In genomic region chr16:48128769-48129168, GRCh38 we compare ENCODE assay signal across 1 cellular context.
TF ChIP-seq lines count a peak whose summit lies in the region.

No MANE protein-coding gene starts in this region.

TF ChIP-seq in HepG2, 621 proteins besides CTCF, POLR2A, EP300 and RAD21 (continued from another document):
- TF ChIP-seq ZBTB40 (IDR thresholded peaks at IDR 0.05) (no peak), ZBTB40 (CRISPR knock-in tag; IDR thresholded peaks at IDR 0.05) (no peak), ARNT (IDR thresholded peaks at IDR 0.05) (no peak), HES4 (CRISPR knock-in tag; IDR thresholded peaks at IDR 0.05; ENCODE audit: borderline replicate concordance) (no peak)
